Comparison of ENCODE assay signal across 12 cellular contexts in genomic region chr1:202964755-202965440, GRCh38. TPM values are rescaled to one million over a fixed set of nuclear protein-coding genes. Genes with fewer than 3 reads are reported as not detected.
DNase-seq lines count a peak whose midpoint lies in the region; ATAC-seq, FAIRE-seq and TF ChIP-seq lines count a peak whose summit lies in the region.
"Had no signal": no experiment of that assay in that cellular context is flagged by ENCODE, and none has a peak within 500 bp of the region (broad histone marks: within the 10 kb centered on the region; RNA-seq: fewer than 3 reads in every experiment).

No MANE protein-coding gene starts in this region.

- H3K79me2 ChIP-seq in keratinocyte (ENCODE audit: control insufficient read depth, insufficient read depth, low read length): peaks cover 19% of the 10 kb centered on the region
- H3K79me2 ChIP-seq: parathyroid adenoma had no signal

- intact Hi-C loops in left colon (cut with DNase I, micrococcal nuclease): no loop called here

- peaks cover 3% of the 10 kb centered on the region for H3K9me1 ChIP-seq in keratinocyte (ENCODE audit: control insufficient read depth, extremely low read depth, insufficient read depth, low read length)

- H3K27ac ChIP-seq in BLaER1 treated with 17β-estradiol and CSF1 and Interleukin-3, amounts not matched to agents 10 nM and 100 nM: no peak overlapping the region
- peak overlapping the region; percentile 84 for H3K27ac ChIP-seq in keratinocyte (ENCODE audit: control insufficient read depth, insufficient read depth, low read length)
- H3K27ac ChIP-seq: parathyroid adenoma, thoracic aorta, VCaP had no signal

- H3K27me3 Mint-ChIP-seq in activated CD8-positive, alpha-beta T cell treated with anti-CD3 and anti-CD28 coated beads, Interleukin-2, amount 10 ng/mL, durations not matched to agents 7 days and 5 days (ENCODE audit: low read depth): peaks cover 2% of the 10 kb centered on the region

- H3K9me3 Mint-ChIP-seq in activated CD8-positive, alpha-beta T cell treated with anti-CD3 and anti-CD28 coated beads, Interleukin-2, amount 10 ng/mL, durations not matched to agents 7 days and 5 days (ENCODE audit: insufficient read depth): no peaks in the 10 kb centered on the region

- no peak overlapping the region for H3K4me3 ChIP-seq in BLaER1 treated with 17β-estradiol and CSF1 and Interleukin-3, amounts not matched to agents 10 nM and 100 nM
- H3K4me3 ChIP-seq in keratinocyte (ENCODE audit: control insufficient read depth in 2 of 3, extremely low read depth in 1 of 3, insufficient read depth in 2 of 3, low read depth in 1 of 3, low read length in 3 of 3): peak overlapping the region in 2 of 3 experiments; percentile 7 to 28
- H3K4me3 ChIP-seq: thoracic aorta had no signal

- no peak for ATAC-seq in activated CD8-positive, alpha-beta T cell treated with anti-CD3 and anti-CD28 coated beads, Interleukin-2, amount 10 ng/mL, durations not matched to agents 7 days and 5 days
- ATAC-seq in left colon (no peak), GM19397 (IDR thresholded peaks at IDR 0.05; ENCODE audit: unreplicated experiment) (no peak)

- no peaks in the 10 kb centered on the region for H3K9me3 ChIP-seq in BLaER1 treated with 17β-estradiol and CSF1 and Interleukin-3, amounts not matched to agents 10 nM and 100 nM (replicated peaks in 1 of 11)
- H3K9me3 ChIP-seq in keratinocyte (ENCODE audit: control insufficient read depth, low read depth, low read length): no peaks in the 10 kb centered on the region
- H3K9me3 ChIP-seq: thoracic aorta had no signal

- H4K20me1 ChIP-seq in BLaER1 treated with 17β-estradiol and CSF1 and Interleukin-3, amounts not matched to agents 10 nM and 100 nM: peaks cover 0 to 7% (median 0%) of the 10 kb centered on the region in 11 experiments; a peak in 4 of 22 replicates
- no peaks in the 10 kb centered on the region for H4K20me1 ChIP-seq in keratinocyte (ENCODE audit: control insufficient read depth, extremely low read depth, insufficient read depth, low read length)

- H3K4me2 ChIP-seq in BLaER1 treated with 17β-estradiol and CSF1 and Interleukin-3, amounts not matched to agents 10 nM and 100 nM: peak overlapping the region; percentile 94 to 99 (median 96); a peak in 15 of 22 replicates
- H3K4me2 ChIP-seq in keratinocyte (ENCODE audit: control insufficient read depth, extremely low read depth, insufficient read depth, low read depth, low read length): peak overlapping the region; percentile 97

- peaks cover 7% of the 10 kb centered on the region for H3K36me3 Mint-ChIP-seq in activated CD8-positive, alpha-beta T cell treated with anti-CD3 and anti-CD28 coated beads, Interleukin-2, amount 10 ng/mL, durations not matched to agents 7 days and 5 days (ENCODE audit: low read depth)

- TF ChIP-seq CTCF in keratinocyte (optimal IDR thresholded peaks at IDR 0.05 in 1 of 3, IDR thresholded peaks at IDR 0.05 in 1 of 3, conservative IDR thresholded peaks at IDR 0.05 in 1 of 3; ENCODE audit: extremely low read depth in 1 of 3, insufficient read depth in 2 of 3, low read length in 3 of 3): no peak
- TF ChIP-seq CTCF in GM10248 (IDR thresholded peaks at IDR 0.05; ENCODE audit: control extremely low read depth, extremely low read depth, low read depth, missing control alignments): no peak

- CTCF ChIA-PET in activated CD8-positive, alpha-beta T cell treated with anti-CD3 and anti-CD28 coated beads, Interleukin-2, amount 10 ng/mL, durations not matched to agents 7 days and 5 days (lab: Charles Lee): no interaction called here
- CTCF ChIA-PET in GM10248 (lab: Yijun Ruan, JAX): no interaction called here

- dilution Hi-C loops in keratinocyte (cut with MboI; ENCODE audit: extremely low pct_ligation_motif_present, low sequenced_read_pairs): no loop called here

- POLR2A ChIA-PET in activated CD8-positive, alpha-beta T cell treated with anti-CD3 and anti-CD28 coated beads, Interleukin-2, amount 10 ng/mL, durations not matched to agents 7 days and 5 days (lab: Charles Lee): interaction anchor here (0.6 kb wide), 1 partner anchor 10 kb away, joined by 3 read pairs; no protein-coding TSS in a partner anchor
- POLR2A ChIA-PET in GM10248 (lab: Yijun Ruan, JAX): no interaction called here

- peak overlapping the region; percentile 15 for H3K4me3 Mint-ChIP-seq in activated CD8-positive, alpha-beta T cell treated with anti-CD3 and anti-CD28 coated beads, Interleukin-2, amount 10 ng/mL, durations not matched to agents 7 days and 5 days

- H3K9ac ChIP-seq in BLaER1 treated with 17β-estradiol and CSF1 and Interleukin-3, amounts not matched to agents 10 nM and 100 nM: peak overlapping the region in 2 of 11 experiments; percentile 12 to 18; a peak in 2 of 22 replicates
- H3K9ac ChIP-seq in keratinocyte (ENCODE audit: control insufficient read depth, extremely low read depth, insufficient read depth, low read length): peak overlapping the region; percentile 56
- H3K9ac ChIP-seq: parathyroid adenoma had no signal

- H3K4me1 ChIP-seq in BLaER1 treated with 17β-estradiol and CSF1 and Interleukin-3, amounts not matched to agents 10 nM and 100 nM: peaks cover 35 to 50% (median 43%) of the 10 kb centered on the region in 10 experiments
- peaks cover 37% of the 10 kb centered on the region for H3K4me1 ChIP-seq in keratinocyte (ENCODE audit: control insufficient read depth, extremely low read depth, insufficient read depth, low read length)

- DNase-seq in NCI-H1092 treated with DMSO at 0.1 percent for 48 hours (lab: John Stamatoyannopoulos, UW) (peak; percentile 99), keratinocyte (ENCODE audit: low read depth, low spot score) (peak; percentile 52), left colon (no peak), GM10248 (ENCODE audit: extremely low spot score) (no peak)
- no peak for DNase-seq in activated CD8-positive, alpha-beta T cell treated with anti-CD3 and anti-CD28 coated beads, Interleukin-2, amount 10 ng/mL, durations not matched to agents 7 days and 5 days
- DNase-seq in activated effector memory CD4-positive, alpha-beta T cell treated with anti-CD3 and anti-CD28 coated beads, Interleukin-2, amount 50 U/mL, for 16 hours: no peak
- DNase-seq: Karpas-422 had no signal

- no peak overlapping the region for H3K27ac Mint-ChIP-seq in activated CD8-positive, alpha-beta T cell treated with anti-CD3 and anti-CD28 coated beads, Interleukin-2, amount 10 ng/mL, durations not matched to agents 7 days and 5 days

- no peak overlapping the region for H2AFZ ChIP-seq in keratinocyte (ENCODE audit: control insufficient read depth, low read length)
- H2AFZ ChIP-seq: parathyroid adenoma had no signal

- H3K4me1 Mint-ChIP-seq in activated CD8-positive, alpha-beta T cell treated with anti-CD3 and anti-CD28 coated beads, Interleukin-2, amount 10 ng/mL, durations not matched to agents 7 days and 5 days (ENCODE audit: low read depth): peaks cover 30% of the 10 kb centered on the region

- peak; percentile 66 for FAIRE-seq in keratinocyte (lab: Jason Lieb, UNC)

- peaks cover 22 to 53% (median 45%) of the 10 kb centered on the region in 11 experiments for H3K36me3 ChIP-seq in BLaER1 treated with 17β-estradiol and CSF1 and Interleukin-3, amounts not matched to agents 10 nM and 100 nM
- peaks cover 22 to 33% of the 10 kb centered on the region in 2 experiments for H3K36me3 ChIP-seq in keratinocyte (ENCODE audit: control insufficient read depth in 2 of 2, extremely low read depth in 1 of 2, insufficient read depth in 2 of 2, low read length in 2 of 2)

- H3K27me3 ChIP-seq in BLaER1 treated with 17β-estradiol and CSF1 and Interleukin-3, amounts not matched to agents 10 nM and 100 nM: no peaks in the 10 kb centered on the region
- H3K27me3 ChIP-seq in keratinocyte (ENCODE audit: control insufficient read depth, extremely low read depth, insufficient read depth, low read length): no peaks in the 10 kb centered on the region

RNA-seq across cellular contexts. Expression of gene CYB5R1, which starts 2.2 kb away (rescaled TPM):
- 10 to 100 TPM; 17.0 to 19.1 TPM for total RNA-seq in activated CD8-positive, alpha-beta T cell treated with anti-CD3 and anti-CD28 coated beads, Interleukin-2, amount 10 ng/mL, durations not matched to agents 7 days and 5 days
- 199 to 336 TPM (median 232 TPM) in 3 replicates for polyA plus RNA-seq in keratinocyte
- polyA plus RNA-seq in keratinocyte (2011; ENCODE audit: low read depth): 186 TPM
- 251 and 266 TPM in 2 replicates for polyA plus RNA-seq in keratinocyte (2011; cell fraction: cytosol; rRNA removed)
- 527 and 532 TPM in 2 replicates for polyA plus RNA-seq in keratinocyte (2011; cell fraction: nucleus; rRNA removed)
- polyA plus RNA-seq in keratinocyte (2012; ENCODE audit: low replicate concordance): 177 and 371 TPM in 2 replicates
- 97.4 to 240 TPM (median 168 TPM) in 3 replicates for polyA minus RNA-seq in keratinocyte
- polyA minus RNA-seq in keratinocyte (2011; cell fraction: cytosol; rRNA and poly(A)+ RNA removed): 159 TPM
- polyA minus RNA-seq in keratinocyte (2011; cell fraction: nucleus; rRNA and poly(A)+ RNA removed): 206 and 253 TPM in 2 replicates
- total RNA-seq in left colon: 10 to 100 TPM; 21.2 to 31.9 TPM

RNA-seq across cellular contexts. Expression of gene ADIPOR1, which starts 6.8 kb away (rescaled TPM):
- total RNA-seq in activated CD8-positive, alpha-beta T cell treated with anti-CD3 and anti-CD28 coated beads, Interleukin-2, amount 10 ng/mL, durations not matched to agents 7 days and 5 days: 10 to 100 TPM; 60.8 to 70.7 TPM
- polyA plus RNA-seq in keratinocyte: 223 to 336 TPM (median 260 TPM) in 3 replicates
- 70.4 TPM for polyA plus RNA-seq in keratinocyte (2011; ENCODE audit: low read depth)
- polyA plus RNA-seq in keratinocyte (2011; cell fraction: cytosol; rRNA removed): 311 and 372 TPM in 2 replicates
- 146 and 152 TPM in 2 replicates for polyA plus RNA-seq in keratinocyte (2011; cell fraction: nucleus; rRNA removed)
- 121 and 228 TPM in 2 replicates for polyA plus RNA-seq in keratinocyte (2012; ENCODE audit: low replicate concordance)
- polyA minus RNA-seq in keratinocyte: 244 to 467 TPM (median 333 TPM) in 3 replicates
- 320 TPM for polyA minus RNA-seq in keratinocyte (2011; cell fraction: cytosol; rRNA and poly(A)+ RNA removed)
- polyA minus RNA-seq in keratinocyte (2011; cell fraction: nucleus; rRNA and poly(A)+ RNA removed): 60.1 and 94.5 TPM in 2 replicates
- total RNA-seq in left colon: 10 to 100 TPM; 69.7 to 90.4 TPM

RNA-seq across cellular contexts. Expression of gene KLHL12, which starts 37.9 kb away (rescaled TPM):
- 10 to 100 TPM; 27.8 to 31.7 TPM for total RNA-seq in activated CD8-positive, alpha-beta T cell treated with anti-CD3 and anti-CD28 coated beads, Interleukin-2, amount 10 ng/mL, durations not matched to agents 7 days and 5 days
- polyA plus RNA-seq in keratinocyte: 26.4 to 32.3 TPM (median 28.6 TPM) in 3 replicates
- 34.5 TPM for polyA plus RNA-seq in keratinocyte (2011; ENCODE audit: low read depth)
- polyA plus RNA-seq in keratinocyte (2011; cell fraction: cytosol; rRNA removed): 17.5 and 30.2 TPM in 2 replicates
- polyA plus RNA-seq in keratinocyte (2011; cell fraction: nucleus; rRNA removed): 30.2 and 36.0 TPM in 2 replicates
- 14.5 and 20.5 TPM in 2 replicates for polyA plus RNA-seq in keratinocyte (2012; ENCODE audit: low replicate concordance)
- 22.4 to 36.2 TPM (median 31.7 TPM) in 3 replicates for polyA minus RNA-seq in keratinocyte
- 15.5 TPM for polyA minus RNA-seq in keratinocyte (2011; cell fraction: cytosol; rRNA and poly(A)+ RNA removed)
- 13.5 and 19.1 TPM in 2 replicates for polyA minus RNA-seq in keratinocyte (2011; cell fraction: nucleus; rRNA and poly(A)+ RNA removed)
- total RNA-seq in left colon: 10 to 100 TPM; 28.9 to 35.0 TPM

RNA-seq across cellular contexts. Expression of gene TMEM183A, which starts 42.3 kb away (rescaled TPM):
- 10 to 100 TPM; 78.3 to 81.3 TPM for total RNA-seq in activated CD8-positive, alpha-beta T cell treated with anti-CD3 and anti-CD28 coated beads, Interleukin-2, amount 10 ng/mL, durations not matched to agents 7 days and 5 days
- 87.4 to 91.8 TPM (median 88.2 TPM) in 3 replicates for polyA plus RNA-seq in keratinocyte
- polyA plus RNA-seq in keratinocyte (2011; ENCODE audit: low read depth): 34.0 TPM
- 88.9 and 91.5 TPM in 2 replicates for polyA plus RNA-seq in keratinocyte (2011; cell fraction: cytosol; rRNA removed)
- polyA plus RNA-seq in keratinocyte (2011; cell fraction: nucleus; rRNA removed): 62.8 and 67.7 TPM in 2 replicates
- 48.0 and 50.4 TPM in 2 replicates for polyA plus RNA-seq in keratinocyte (2012; ENCODE audit: low replicate concordance)
- 96.0 to 123 TPM (median 119 TPM) in 3 replicates for polyA minus RNA-seq in keratinocyte
- 58.3 TPM for polyA minus RNA-seq in keratinocyte (2011; cell fraction: cytosol; rRNA and poly(A)+ RNA removed)
- 16.4 and 30.5 TPM in 2 replicates for polyA minus RNA-seq in keratinocyte (2011; cell fraction: nucleus; rRNA and poly(A)+ RNA removed)
- total RNA-seq in left colon: 10 to 100 TPM; 91.5 to 97.1 TPM

Comparison
In these comparisons a context has a peak if more than half of its experiments do, and no peak if none do; other contexts are left out.
1. H3K4me3 ChIP-seq: peak in keratinocyte (2 of 3); none in BLaER1 treated with 17β-estradiol and CSF1 and Interleukin-3, amounts not matched to agents 10 nM and 100 nM (0 of 10).
2. DNase-seq: peak in NCI-H1092 treated with DMSO at 0.1 percent for 48 hours (single experiment) and keratinocyte (single experiment); none in activated CD8-positive, alpha-beta T cell treated with anti-CD3 and anti-CD28 coated beads, Interleukin-2, amount 10 ng/mL, durations not matched to agents 7 days and 5 days (single experiment), left colon (0 of 2), GM10248 (single experiment) and activated effector memory CD4-positive, alpha-beta T cell treated with anti-CD3 and anti-CD28 coated beads, Interleukin-2, amount 50 U/mL, for 16 hours (single experiment).